12 cellular contexts compared by ENCODE assay signal in genomic region chr9:104907278-104907951, GRCh38. TPM values are rescaled to one million over a fixed set of nuclear protein-coding genes. Genes with fewer than 3 reads are reported as not detected.
DNase-seq lines count a peak whose midpoint lies in the region; ATAC-seq and TF ChIP-seq lines count a peak whose summit lies in the region.
"Had no signal": no experiment of that assay in that cellular context is flagged by ENCODE, and none has a peak within 500 bp of the region (broad histone marks: within the 10 kb centered on the region; RNA-seq: fewer than 3 reads in every experiment).

No MANE protein-coding gene starts in this region.

- ATAC-seq in psoas muscle (peak; percentile 39 to 69 (median 62)), HG03025 (IDR thresholded peaks at IDR 0.05; ENCODE audit: low FRiP score, unreplicated experiment) (no peak), HG02852 (IDR thresholded peaks at IDR 0.05; ENCODE audit: unreplicated experiment) (no peak)

- peak overlapping the region in 1 of 11 experiments; percentile 7; a peak in 2 of 22 replicates for H3K27ac ChIP-seq in BLaER1 treated with 17β-estradiol and CSF1 and Interleukin-3, amounts not matched to agents 10 nM and 100 nM
- H3K27ac ChIP-seq in psoas muscle = peak overlapping the region; percentile 65

- H3K36me3 ChIP-seq in BLaER1 treated with 17β-estradiol and CSF1 and Interleukin-3, amounts not matched to agents 10 nM and 100 nM = peaks cover 51 to 100% (median 78%) of the 10 kb centered on the region in 11 experiments
- H3K36me3 ChIP-seq in adipocyte (ENCODE audit: control insufficient read depth, insufficient read depth, low read length, severe bottlenecking) (peaks cover 11% of the 10 kb centered on the region), psoas muscle (ENCODE audit: insufficient read depth in 1 of 2, low read depth in 1 of 2) (peaks cover 0 to 13% of the 10 kb centered on the region in 2 donors)

- H3K4me1 ChIP-seq in BLaER1 treated with 17β-estradiol and CSF1 and Interleukin-3, amounts not matched to agents 10 nM and 100 nM = peaks cover 63 to 100% (median 87%) of the 10 kb centered on the region in 10 experiments
- H3K4me1 ChIP-seq in adipocyte (ENCODE audit: control insufficient read depth, insufficient read depth, low read length) (peaks cover 89% of the 10 kb centered on the region), psoas muscle (peaks cover 78% of the 10 kb centered on the region)

- WGBS in psoas muscle, 3 donors = 34 to 45% (median 40%) methylated on average over 11 of the region's 11 CpGs

- 0 out of 20 replicates have a peak overlapping the region, but pooled peaks of 1 of the 10 experiments have one; percentile 4 for H3K4me3 ChIP-seq in BLaER1 treated with 17β-estradiol and CSF1 and Interleukin-3, amounts not matched to agents 10 nM and 100 nM
- H3K4me3 ChIP-seq in adipocyte (ENCODE audit: low read length) (peak overlapping the region; percentile 63), fibroblast of the aortic adventitia (ENCODE audit: low read depth, low read length) (no peak overlapping the region), psoas muscle (no peak overlapping the region)

- H3K9me3 ChIP-seq in BLaER1 treated with 17β-estradiol and CSF1 and Interleukin-3, amounts not matched to agents 10 nM and 100 nM (replicated peaks in 1 of 11) = no peaks in the 10 kb centered on the region
- no peaks in the 10 kb centered on the region for H3K9me3 ChIP-seq in adipocyte (ENCODE audit: control insufficient read depth, low read length)
- no peaks in the 10 kb centered on the region for H3K9me3 ChIP-seq in psoas muscle

- DNase-seq in adipocyte (ENCODE audit: low read depth) (peak; percentile 64), fibroblast of the aortic adventitia (ENCODE audit: low read depth) (peak; percentile 91), psoas muscle (no peak), NCI-H748 (lab: John Stamatoyannopoulos, UW; ENCODE audit: unreplicated experiment) (no peak), NCI-H2227 (lab: John Stamatoyannopoulos, UW; ENCODE audit: unreplicated experiment) (no peak)
- DNase-seq: activated CD8-positive, alpha-beta memory T cell treated with anti-CD3 and anti-CD28 coated beads, Interleukin-2, amount 50 U/mL, for 4 hours; CD4-positive, CD25-positive, alpha-beta regulatory T cell; effector memory CD4-positive, alpha-beta T cell; stimulated activated CD4-positive, alpha-beta T cell treated with anti-CD3 and anti-CD28 coated beads, Interleukin-4, amount 100 ng/mL, for 24 hours had no signal

- intact Hi-C loops in psoas muscle (cut with DNase I) = loop anchor here in 1 of 2 donors (5.0 kb wide), 1 partner anchor 40 kb away; no protein-coding TSS in a partner anchor

- TF ChIP-seq CTCF in fibroblast of the aortic adventitia (IDR thresholded peaks at IDR 0.05; ENCODE audit: insufficient read depth, low read length) = no peak
- TF ChIP-seq CTCF in psoas muscle (IDR thresholded peaks at IDR 0.05) = no peak

- H3K9ac ChIP-seq in BLaER1 treated with 17β-estradiol and CSF1 and Interleukin-3, amounts not matched to agents 10 nM and 100 nM = peak overlapping the region in 2 of 11 experiments; percentile 38 to 69; a peak in 3 of 22 replicates
- peak overlapping the region; percentile 80 for H3K9ac ChIP-seq in adipocyte (ENCODE audit: low read length)

- peak overlapping the region in 10 of 11 experiments; percentile 0 to 100 (median 20); a peak in 14 of 22 replicates for H3K4me2 ChIP-seq in BLaER1 treated with 17β-estradiol and CSF1 and Interleukin-3, amounts not matched to agents 10 nM and 100 nM

- H3K27me3 ChIP-seq in BLaER1 treated with 17β-estradiol and CSF1 and Interleukin-3, amounts not matched to agents 10 nM and 100 nM = no peaks in the 10 kb centered on the region
- no peaks in the 10 kb centered on the region for H3K27me3 ChIP-seq in adipocyte (replicated peaks; ENCODE audit: control insufficient read depth, insufficient read depth, low read length)
- no peaks in the 10 kb centered on the region for H3K27me3 ChIP-seq in psoas muscle (ENCODE audit: insufficient read depth in 3 of 3, low read length in 2 of 3)

- H4K20me1 ChIP-seq in BLaER1 treated with 17β-estradiol and CSF1 and Interleukin-3, amounts not matched to agents 10 nM and 100 nM = peaks cover 100% of the 10 kb centered on the region in 11 experiments

RNA-seq across cellular contexts. Expression of gene ABCA1, which starts 20.5 kb away (rescaled TPM):
- 40.1 and 45.0 TPM in 2 replicates for total RNA-seq in fibroblast of the aortic adventitia (ENCODE audit: low replicate concordance)
- 10 to 100 TPM in 2 of 4 donors, 1 to 10 TPM in 2; 8.2 to 26.1 (median 16.2) TPM for total RNA-seq in psoas muscle
- 1 to 10 TPM; 1.9 to 6.3 (median 3.3) TPM for polyA plus RNA-seq in psoas muscle

Comparison
In these comparisons a context has a peak if more than half of its experiments do, and no peak if none do; other contexts are left out.
1. DNase-seq: peak in adipocyte (single experiment) and fibroblast of the aortic adventitia (single experiment); none in psoas muscle (0 of 2), NCI-H748 (single experiment) and NCI-H2227 (single experiment).
2. ATAC-seq: peak in psoas muscle (4 of 4); none in HG03025 (single experiment) and HG02852 (single experiment).